Comparison of ENCODE assay signal across 32 cellular contexts in the genomic region with DNA sequence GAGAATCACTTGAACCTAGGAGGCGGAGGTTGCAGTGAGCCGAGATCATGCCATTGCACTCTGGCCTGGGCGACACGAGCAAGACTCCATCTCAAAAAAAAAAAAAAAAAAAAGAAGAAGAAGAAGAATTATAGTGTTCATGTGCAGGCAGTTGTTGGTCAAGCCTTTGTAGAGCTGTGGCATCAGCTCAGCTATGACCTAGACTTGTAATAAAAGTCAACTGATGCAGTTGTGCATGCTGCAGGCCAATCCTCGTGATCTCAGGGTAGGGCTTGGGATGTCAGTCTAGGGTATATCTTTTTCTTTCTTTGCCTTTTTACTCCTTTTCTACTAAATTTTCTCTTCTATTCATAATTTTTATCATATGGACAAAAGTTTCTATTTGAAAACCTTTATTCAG.
"Had no signal": no experiment of that assay in that cellular context is flagged by ENCODE, and none has a peak within 500 bp of the region (broad histone marks: within the 10 kb centered on the region; RNA-seq: fewer than 3 reads in every experiment).

No MANE protein-coding gene starts in this region.

- ATAC-seq: activated CD8-positive, alpha-beta T cell treated with anti-CD3 and anti-CD28 coated beads for 36 hours; activated naive CD4-positive, alpha-beta T cell treated with anti-CD3 and anti-CD28 coated beads, Interleukin-2, amount 50 U/mL, for 72 hours; activated T-cell treated with anti-CD3 and anti-CD28 coated beads, Interleukin-2, amount 50 U/mL, for 4 hours; activated T-cell treated with anti-CD3 and anti-CD28 coated beads, Interleukin-2, amount 50 U/mL, for 72 hours; activated T-helper 17 cell treated with anti-CD3 and anti-CD28 coated beads, Interleukin-2, amount 50 U/mL, for 72 hours; body of pancreas had no signal

- H3K36me3 ChIP-seq: adrenal gland, brain microvascular endothelial cell, breast epithelium had no signal

- H3K4me3 ChIP-seq: adrenal gland, body of pancreas, breast epithelium had no signal

- H3K27me3 ChIP-seq: adrenal gland, body of pancreas, brain microvascular endothelial cell, breast epithelium had no signal

- DNase-seq: activated B cell treated with CpG ODN at 0.5 μM for 24 hours; activated CD4-positive, alpha-beta memory T cell treated with anti-CD3 and anti-CD28 coated beads for 36 hours; activated CD4-positive, alpha-beta T cell treated with anti-CD3 and anti-CD28 coated beads for 4 hours; activated CD4-positive, alpha-beta T cell treated with anti-CD3 and anti-CD28 coated beads, Interleukin-2, amount 10 ng/mL, durations not matched to agents 24 days and 14 days; activated CD4-positive, alpha-beta T cell treated with anti-CD3 and anti-CD28 coated beads, Interleukin-2, amount 50 U/mL, for 1 hour; activated CD4-positive, alpha-beta T cell treated with anti-CD3 and anti-CD28 coated beads, Interleukin-2, amount 50 U/mL, for 4 hours; activated CD4-positive, CD25-positive, alpha-beta regulatory T cell treated with anti-CD3 and anti-CD28 coated beads, Interleukin-2, amount 50 U/mL, for 72 hours; activated CD8-positive, alpha-beta memory T cell treated with anti-CD3 and anti-CD28 coated beads, Interleukin-2, amount 50 U/mL, for 4 hours; activated CD8-positive, alpha-beta T cell treated with anti-CD3 and anti-CD28 coated beads for 36 hours; activated effector memory CD4-positive, alpha-beta T cell treated with anti-CD3 and anti-CD28 coated beads, Interleukin-2, amount 50 U/mL, for 16 hours; activated gamma-delta T cell treated with Interleukin-2 at 50 U/mL for 16 hours; activated naive CD4-positive, alpha-beta T cell; activated naive CD4-positive, alpha-beta T cell treated with anti-CD3 and anti-CD28 coated beads for 36 hours; activated naive CD4-positive, alpha-beta T cell treated with anti-CD3 and anti-CD28 coated beads, Interleukin-2, amount 50 U/mL, for 16 hours; activated naive CD8-positive, alpha-beta T cell treated with anti-CD3 and anti-CD28 coated beads for 36 hours; activated T-cell treated with anti-CD3 and anti-CD28 coated beads for 4 hours; activated T-cell treated with anti-CD3 and anti-CD28 coated beads, Interleukin-2, amount 50 U/mL, for 1 hour; activated T-cell treated with anti-CD3 and anti-CD28 coated beads, Interleukin-2, amount 50 U/mL, for 4 hours; activated T-cell treated with anti-CD3 and anti-CD28 coated beads, Interleukin-2, amount 50 U/mL, for 72 hours; adrenal gland; amniotic stem cell; aorta; body of pancreas; brain microvascular endothelial cell; central memory CD4-positive, alpha-beta T cell; T-helper 2 cell; T-helper 9 cell had no signal

- H3K27ac ChIP-seq: adrenal gland, body of pancreas, brain microvascular endothelial cell, breast epithelium, VCaP had no signal

- H3K9me3 ChIP-seq: adrenal gland, body of pancreas, breast epithelium had no signal

- H3K4me1 ChIP-seq: breast epithelium had no signal

- FAIRE-seq: astrocyte had no signal
